9 cellular contexts compared by ENCODE assay signal in the genomic region with DNA sequence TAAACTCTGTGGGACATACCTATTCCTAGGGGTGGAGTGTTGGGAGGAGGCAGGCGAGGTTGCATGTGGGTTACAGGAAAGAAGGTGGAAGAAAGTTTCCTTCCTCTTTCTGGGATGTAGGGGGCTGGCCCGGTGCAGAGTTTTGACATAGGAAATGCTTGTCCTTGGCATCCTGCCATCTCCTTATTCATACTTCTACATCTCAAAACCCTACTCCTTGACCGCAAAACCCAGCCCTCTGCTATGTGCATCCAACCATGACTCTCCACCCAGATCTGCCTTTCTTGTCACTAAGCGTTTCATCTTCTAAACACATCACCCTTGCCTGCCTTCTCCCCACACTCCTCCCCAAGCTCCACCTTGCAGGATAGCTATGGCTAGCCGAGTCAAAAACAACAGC. TPM values are rescaled to one million over a fixed set of nuclear protein-coding genes. Genes with fewer than 3 reads are reported as not detected.
A peak's percentile ranks its signal among the peaks of the same experiment; 100 is the strongest.
DNase-seq lines count a peak whose midpoint lies in the region; ATAC-seq lines count a peak whose summit lies in the region.
"Not testable (repeated sequence)": the region's sequence is repeated elsewhere in the genome, so short reads cannot be mapped to it uniquely, and the experiment has no call there.
"Had no signal": no experiment of that assay in that cellular context is flagged by ENCODE, and none has a peak within 500 bp of the region (broad histone marks: within the 10 kb centered on the region; RNA-seq: fewer than 3 reads in every experiment).

No MANE protein-coding gene starts in this region.

- peak; percentile 41 for DNase-seq in A172 (ENCODE audit: low spot score)
- peak; percentile 64 for DNase-seq in KG1 (lab: John Stamatoyannopoulos, UW)
- peak; percentile 0 for DNase-seq in fibroblast of the conjunctiva (ENCODE audit: low read depth)
- peak; percentile 38 to 55 (median 46) for DNase-seq in stimulated activated CD4-positive, alpha-beta T cell treated with anti-CD3 and anti-CD28 coated beads, Interleukin-12 subunit alpha, Interleukin-12 subunit beta, amount 100 ng/mL, for 48 hours (ENCODE audit: low read depth in 2 of 3, low spot score in 1 of 3)

- peak overlapping the region; percentile 65 for H3K27ac Mint-ChIP-seq in T-helper 1 cell treated with Interleukin-12 subunit alpha and Interleukin-12 subunit beta and Interleukin-4 antibody, amounts not matched to agents 30 μg/mL and 1 μg/mL, for 36 hours
- H3K27ac Mint-ChIP-seq in activated T-helper 17 cell treated with anti-CD3 and anti-CD28 coated beads, Interleukin-2, amount 50 U/mL, for 72 hours = peak overlapping the region; percentile 43

- H3K36me3 Mint-ChIP-seq in T-helper 1 cell treated with Interleukin-12 subunit alpha and Interleukin-12 subunit beta and Interleukin-4 antibody, amounts not matched to agents 30 μg/mL and 1 μg/mL, for 36 hours (ENCODE audit: low read depth); activated T-helper 17 cell treated with anti-CD3 and anti-CD28 coated beads, Interleukin-2, amount 50 U/mL, for 72 hours (ENCODE audit: low read depth): not testable (repeated sequence)

- H3K9me3 Mint-ChIP-seq in T-helper 1 cell treated with Interleukin-12 subunit alpha and Interleukin-12 subunit beta and Interleukin-4 antibody, amounts not matched to agents 30 μg/mL and 1 μg/mL, for 36 hours; activated T-helper 17 cell treated with anti-CD3 and anti-CD28 coated beads, Interleukin-2, amount 50 U/mL, for 72 hours: not testable (repeated sequence)

- ATAC-seq in GM18868 (IDR thresholded peaks at IDR 0.05; ENCODE audit: unreplicated experiment) = peak; percentile 99
- peak; percentile 98 for ATAC-seq in HG02763 (IDR thresholded peaks at IDR 0.05; ENCODE audit: unreplicated experiment)
- ATAC-seq in activated T-helper 17 cell treated with anti-CD3 and anti-CD28 coated beads, Interleukin-2, amount 50 U/mL, for 72 hours (replicated peaks) = peak; percentile 98

- H3K4me3 Mint-ChIP-seq in T-helper 1 cell treated with Interleukin-12 subunit alpha and Interleukin-12 subunit beta and Interleukin-4 antibody, amounts not matched to agents 30 μg/mL and 1 μg/mL, for 36 hours = peak overlapping the region; percentile 29
- peak overlapping the region; percentile 18 for H3K4me3 Mint-ChIP-seq in activated T-helper 17 cell treated with anti-CD3 and anti-CD28 coated beads, Interleukin-2, amount 50 U/mL, for 72 hours

- H3K4me1 Mint-ChIP-seq in T-helper 1 cell treated with Interleukin-12 subunit alpha and Interleukin-12 subunit beta and Interleukin-4 antibody, amounts not matched to agents 30 μg/mL and 1 μg/mL, for 36 hours (ENCODE audit: low read depth) = peaks cover 31% of the 10 kb centered on the region
- H3K4me1 Mint-ChIP-seq in activated T-helper 17 cell treated with anti-CD3 and anti-CD28 coated beads, Interleukin-2, amount 50 U/mL, for 72 hours = peaks cover 13% of the 10 kb centered on the region

- not testable (repeated sequence) for H3K27me3 Mint-ChIP-seq in T-helper 1 cell treated with Interleukin-12 subunit alpha and Interleukin-12 subunit beta and Interleukin-4 antibody, amounts not matched to agents 30 μg/mL and 1 μg/mL, for 36 hours (ENCODE audit: low read depth); activated T-helper 17 cell treated with anti-CD3 and anti-CD28 coated beads, Interleukin-2, amount 50 U/mL, for 72 hours

RNA-seq across cellular contexts. Expression of a gene that starts 48.5 kb away (rescaled TPM):
- total RNA-seq in A172 (2014; rRNA removed; shearing (Covaris generic)) = not detected in 2 replicates
- total RNA-seq in activated T-helper 17 cell treated with anti-CD3 and anti-CD28 coated beads, Interleukin-2, amount 50 U/mL, for 72 hours = not detected
- total RNA-seq: WTC11 had no signal

Comparison
In these comparisons a context has a peak if more than half of its experiments do, and no peak if none do; other contexts are left out.
1. Peak in every context shown above with its lines: DNase-seq and ATAC-seq.
2. DNase-seq: peak in every context shown above with its lines; median percentile 64 in KG1; 46 in stimulated activated CD4-positive, alpha-beta T cell treated with anti-CD3 and anti-CD28 coated beads, Interleukin-12 subunit alpha, Interleukin-12 subunit beta, amount 100 ng/mL, for 48 hours; 41 in A172; 0 in fibroblast of the conjunctiva.